1 cellular context compared by ENCODE assay signal in the genomic region with DNA sequence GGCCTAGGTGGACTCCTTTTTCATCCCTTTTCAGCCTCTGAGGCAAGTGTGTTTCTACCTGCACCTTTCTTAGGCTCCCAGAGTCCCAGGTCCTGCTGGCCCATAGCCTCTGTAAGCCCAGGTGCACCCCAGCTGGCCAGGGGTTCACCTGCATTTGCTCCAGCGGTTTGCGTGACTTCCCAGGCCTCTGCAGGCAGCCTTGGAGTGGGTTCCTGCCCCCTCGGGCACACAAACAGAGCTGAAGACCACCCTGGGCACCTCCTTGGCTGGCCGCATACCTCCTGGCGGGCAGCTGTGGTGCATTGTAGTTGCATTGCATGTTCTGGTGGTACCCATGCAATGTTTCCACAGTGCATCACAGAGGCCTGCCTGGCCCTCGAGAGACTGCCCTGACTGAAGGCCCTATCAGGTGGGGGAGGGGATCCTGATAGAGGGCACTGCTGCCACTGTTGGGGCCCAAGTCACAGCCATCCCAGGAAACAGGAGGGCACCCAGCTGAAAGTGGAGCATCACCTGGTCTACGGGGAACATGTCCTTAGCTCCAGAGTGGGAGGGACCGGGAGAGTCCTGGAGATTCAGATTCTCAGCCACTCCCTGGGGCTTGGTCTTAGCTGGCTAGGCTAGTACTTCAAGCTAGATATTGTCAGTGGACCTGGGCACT.
TF ChIP-seq lines count a peak whose summit lies in the region.

No MANE protein-coding gene starts in this region.

TF ChIP-seq in HepG2, 621 proteins besides CTCF, POLR2A, EP300 and RAD21:
- peak; percentile 20 for TF ChIP-seq ZNF883 (CRISPR knock-in tag; IDR thresholded peaks at IDR 0.05; ENCODE audit: not compliant biosample characterization)
- peak; percentile 63 for TF ChIP-seq AGO2 (optimal IDR thresholded peaks at IDR 0.05; ENCODE audit: low read depth, low read length)
- TF ChIP-seq, protein P1, sequence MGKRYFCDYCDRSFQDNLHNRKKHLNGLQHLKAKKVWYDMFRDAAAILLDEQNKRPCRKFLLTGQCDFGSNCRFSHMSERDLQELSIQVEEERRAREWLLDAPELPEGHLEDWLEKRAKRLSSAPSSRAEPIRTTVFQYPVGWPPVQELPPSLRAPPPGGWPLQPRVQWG (CRISPR knock-in tag; IDR thresholded peaks at IDR 0.05; ENCODE audit: borderline replicate concordance, low read depth), result no peak
- peak; percentile 59 for TF ChIP-seq RBM22 (optimal IDR thresholded peaks at IDR 0.05; ENCODE audit: low read length)
- TF ChIP-seq, protein P2, sequence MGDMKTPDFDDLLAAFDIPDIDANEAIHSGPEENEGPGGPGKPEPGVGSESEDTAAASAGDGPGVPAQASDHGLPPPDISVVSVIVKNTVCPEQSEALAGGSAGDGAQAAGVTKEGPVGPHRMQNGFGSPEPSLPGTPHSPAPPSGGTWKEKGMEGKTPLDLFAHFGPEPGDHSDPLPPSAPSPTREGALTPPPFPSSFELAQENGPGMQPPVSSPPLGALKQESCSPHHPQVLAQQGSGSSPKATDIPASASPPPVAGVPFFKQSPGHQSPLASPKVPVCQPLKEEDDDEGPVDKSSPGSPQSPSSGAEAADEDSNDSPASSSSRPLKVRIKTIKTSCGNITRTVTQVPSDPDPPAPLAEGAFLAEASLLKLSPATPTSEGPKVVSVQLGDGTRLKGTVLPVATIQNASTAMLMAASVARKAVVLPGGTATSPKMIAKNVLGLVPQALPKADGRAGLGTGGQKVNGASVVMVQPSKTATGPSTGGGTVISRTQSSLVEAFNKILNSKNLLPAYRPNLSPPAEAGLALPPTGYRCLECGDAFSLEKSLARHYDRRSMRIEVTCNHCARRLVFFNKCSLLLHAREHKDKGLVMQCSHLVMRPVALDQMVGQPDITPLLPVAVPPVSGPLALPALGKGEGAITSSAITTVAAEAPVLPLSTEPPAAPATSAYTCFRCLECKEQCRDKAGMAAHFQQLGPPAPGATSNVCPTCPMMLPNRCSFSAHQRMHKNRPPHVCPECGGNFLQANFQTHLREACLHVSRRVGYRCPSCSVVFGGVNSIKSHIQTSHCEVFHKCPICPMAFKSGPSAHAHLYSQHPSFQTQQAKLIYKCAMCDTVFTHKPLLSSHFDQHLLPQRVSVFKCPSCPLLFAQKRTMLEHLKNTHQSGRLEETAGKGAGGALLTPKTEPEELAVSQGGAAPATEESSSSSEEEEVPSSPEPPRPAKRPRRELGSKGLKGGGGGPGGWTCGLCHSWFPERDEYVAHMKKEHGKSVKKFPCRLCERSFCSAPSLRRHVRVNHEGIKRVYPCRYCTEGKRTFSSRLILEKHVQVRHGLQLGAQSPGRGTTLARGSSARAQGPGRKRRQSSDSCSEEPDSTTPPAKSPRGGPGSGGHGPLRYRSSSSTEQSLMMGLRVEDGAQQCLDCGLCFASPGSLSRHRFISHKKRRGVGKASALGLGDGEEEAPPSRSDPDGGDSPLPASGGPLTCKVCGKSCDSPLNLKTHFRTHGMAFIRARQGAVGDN (CRISPR knock-in tag; IDR thresholded peaks at IDR 0.05), result peak; percentile 16; the same call in 1 of the 2 replicates
- TF ChIP-seq, protein P3, sequence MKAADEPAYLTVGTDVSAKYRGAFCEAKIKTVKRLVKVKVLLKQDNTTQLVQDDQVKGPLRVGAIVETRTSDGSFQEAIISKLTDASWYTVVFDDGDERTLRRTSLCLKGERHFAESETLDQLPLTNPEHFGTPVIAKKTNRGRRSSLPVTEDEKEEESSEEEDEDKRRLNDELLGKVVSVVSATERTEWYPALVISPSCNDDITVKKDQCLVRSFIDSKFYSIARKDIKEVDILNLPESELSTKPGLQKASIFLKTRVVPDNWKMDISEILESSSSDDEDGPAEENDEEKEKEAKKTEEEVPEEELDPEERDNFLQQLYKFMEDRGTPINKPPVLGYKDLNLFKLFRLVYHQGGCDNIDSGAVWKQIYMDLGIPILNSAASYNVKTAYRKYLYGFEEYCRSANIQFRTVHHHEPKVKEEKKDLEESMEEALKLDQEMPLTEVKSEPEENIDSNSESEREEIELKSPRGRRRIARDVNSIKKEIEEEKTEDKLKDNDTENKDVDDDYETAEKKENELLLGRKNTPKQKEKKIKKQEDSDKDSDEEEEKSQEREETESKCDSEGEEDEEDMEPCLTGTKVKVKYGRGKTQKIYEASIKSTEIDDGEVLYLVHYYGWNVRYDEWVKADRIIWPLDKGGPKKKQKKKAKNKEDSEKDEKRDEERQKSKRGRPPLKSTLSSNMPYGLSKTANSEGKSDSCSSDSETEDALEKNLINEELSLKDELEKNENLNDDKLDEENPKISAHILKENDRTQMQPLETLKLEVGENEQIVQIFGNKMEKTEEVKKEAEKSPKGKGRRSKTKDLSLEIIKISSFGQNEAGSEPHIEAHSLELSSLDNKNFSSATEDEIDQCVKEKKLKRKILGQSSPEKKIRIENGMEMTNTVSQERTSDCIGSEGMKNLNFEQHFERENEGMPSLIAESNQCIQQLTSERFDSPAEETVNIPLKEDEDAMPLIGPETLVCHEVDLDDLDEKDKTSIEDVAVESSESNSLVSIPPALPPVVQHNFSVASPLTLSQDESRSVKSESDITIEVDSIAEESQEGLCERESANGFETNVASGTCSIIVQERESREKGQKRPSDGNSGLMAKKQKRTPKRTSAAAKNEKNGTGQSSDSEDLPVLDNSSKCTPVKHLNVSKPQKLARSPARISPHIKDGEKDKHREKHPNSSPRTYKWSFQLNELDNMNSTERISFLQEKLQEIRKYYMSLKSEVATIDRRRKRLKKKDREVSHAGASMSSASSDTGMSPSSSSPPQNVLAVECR (CRISPR knock-in tag; IDR thresholded peaks at IDR 0.05; ENCODE audit: borderline replicate concordance), result no peak
